24 cellular contexts compared by ENCODE assay signal in genomic region chr14:65128096-65128495, GRCh38.
"Had no signal": no experiment of that assay in that cellular context is flagged by ENCODE, and none has a peak within 500 bp of the region (broad histone marks: within the 10 kb centered on the region; RNA-seq: fewer than 3 reads in every experiment).

No MANE protein-coding gene starts in this region.

- ATAC-seq: activated CD8-positive, alpha-beta T cell treated with anti-CD3 and anti-CD28 coated beads for 36 hours; activated naive CD4-positive, alpha-beta T cell treated with anti-CD3 and anti-CD28 coated beads, Interleukin-2, amount 50 U/mL, for 72 hours; body of pancreas; gastrocnemius medialis; naive thymus-derived CD8-positive, alpha-beta T cell had no signal

- H3K4me1 Mint-ChIP-seq: activated B cell treated with CpG ODN at 0.5 μM for 24 hours, neural crest cell had no signal

- DNase-seq: activated B cell treated with CpG ODN at 0.5 μM for 24 hours; activated CD4-positive, alpha-beta T cell treated with anti-CD3 and anti-CD28 coated beads, Interleukin-2, amount 50 U/mL, for 1 hour; activated CD8-positive, alpha-beta T cell treated with anti-CD3 and anti-CD28 coated beads for 36 hours; activated naive CD4-positive, alpha-beta T cell; activated T-cell treated with anti-CD3 and anti-CD28 coated beads, Interleukin-2, amount 50 U/mL, for 48 hours; aorta; body of pancreas; dorsolateral prefrontal cortex; effector memory CD4-positive, alpha-beta T cell; gastrocnemius medialis; hippocampal formation; kidney; mesenchymal stem cell; naive thymus-derived CD8-positive, alpha-beta T cell; occipital lobe; spleen; stimulated activated naive CD4-positive, alpha-beta T cell treated with Interleukin-2 at 50 U/mL for 16 hours; T-helper 2 cell had no signal

- H3K36me3 Mint-ChIP-seq: activated naive CD4-positive, alpha-beta T cell treated with anti-CD3 and anti-CD28 coated beads, Interleukin-2, amount 50 U/mL, for 72 hours; naive thymus-derived CD8-positive, alpha-beta T cell had no signal

- H3K4me3 Mint-ChIP-seq: activated B cell treated with CpG ODN at 0.5 μM for 24 hours; activated CD8-positive, alpha-beta T cell treated with anti-CD3 and anti-CD28 coated beads for 36 hours; naive thymus-derived CD8-positive, alpha-beta T cell; neural crest cell had no signal

- H3K4me3 ChIP-seq: body of pancreas, coronary artery, dorsolateral prefrontal cortex, gastrocnemius medialis, right atrium auricular region, spleen, tibial nerve had no signal

- H3K9me3 Mint-ChIP-seq: activated B cell treated with CpG ODN at 0.5 μM for 24 hours; activated CD8-positive, alpha-beta T cell treated with anti-CD3 and anti-CD28 coated beads for 36 hours; activated naive CD4-positive, alpha-beta T cell treated with anti-CD3 and anti-CD28 coated beads, Interleukin-2, amount 50 U/mL, for 72 hours; activated T-helper 2 cell treated with anti-CD3 and anti-CD28 coated beads, Interferon-gamma antibody, Interleukin-2, Interleukin-4, amounts not matched to agents 10 μg/mL and 5 μg/mL and 100 μg/mL, durations not matched to agents 14 hours and 24 hours and 36 hours; naive thymus-derived CD8-positive, alpha-beta T cell; neural crest cell had no signal
